8 cellular contexts compared by ENCODE assay signal in genomic region chr11:103108933-103109817, GRCh38.
DNase-seq lines count a peak whose midpoint lies in the region; ATAC-seq lines count a peak whose summit lies in the region.

Gene DYNC2H1, plus strand, starts transcription at chr11:103109426. Its CDS starts 149 bp downstream, at chr11:103109575.

- ATAC-seq in GM18873 (IDR thresholded peaks at IDR 0.05; ENCODE audit: low FRiP score, unreplicated experiment) = peak; percentile 97
- ATAC-seq in HG03159 (IDR thresholded peaks at IDR 0.05; ENCODE audit: unreplicated experiment) = peak; percentile 99

- peak; percentile 96 for DNase-seq in AG08396 (ENCODE audit: low spot score)
- peak; percentile 94 for DNase-seq in NCI-H345 (lab: John Stamatoyannopoulos, UW)
- peak; percentile 64 for DNase-seq in activated CD4-positive, CD25-positive, alpha-beta regulatory T cell treated with anti-CD3 and anti-CD28 coated beads, Interleukin-2, amount 50 U/mL, for 16 hours (ENCODE audit: low read depth, low spot score)
- DNase-seq in cerebellar cortex (ENCODE audit: low spot score) = peak; percentile 90
- peak; percentile 94 for DNase-seq in kidney glomerular epithelial cell (lab: John Stamatoyannopoulos, UW)
- DNase-seq in stimulated activated CD4-positive, alpha-beta T cell treated with anti-CD3 and anti-CD28 coated beads, Interleukin-15, amount 100 ng/mL, for 48 hours (ENCODE audit: low read depth in 2 of 2) = peak; percentile 74 to 83

Comparison
In these comparisons a context has a peak if more than half of its experiments do, and no peak if none do; other contexts are left out.
1. Peak in every context shown above with its lines: DNase-seq and ATAC-seq.